In genomic region chr2:128487650-128488387, GRCh38 we compare ENCODE assay signal across 15 cellular contexts.
"Had no signal": no experiment of that assay in that cellular context is flagged by ENCODE, and none has a peak within 500 bp of the region (broad histone marks: within the 10 kb centered on the region; RNA-seq: fewer than 3 reads in every experiment).

No MANE protein-coding gene starts in this region.

- DNase-seq: activated CD4-positive, alpha-beta T cell treated with anti-CD3 and anti-CD28 coated beads, Interleukin-2, amount 10 ng/mL, durations not matched to agents 7 days and 5 days; activated naive CD4-positive, alpha-beta T cell treated with Interleukin-2 at 50 U/mL for 16 hours; activated T-cell treated with anti-CD3 and anti-CD28 coated beads for 4 hours; anterior cingulate cortex; brain microvascular endothelial cell; cortex of kidney; effector CD8-positive, alpha-beta T cell; foreskin fibroblast; glutamatergic neuron; ovary; stimulated activated CD4-positive, alpha-beta T cell treated with anti-CD3 and anti-CD28 coated beads, Interleukin-12 subunit alpha, Interleukin-12 subunit beta, amount 100 ng/mL, for 4 hours; stimulated activated CD4-positive, alpha-beta T cell treated with anti-CD3 and anti-CD28 coated beads, Interleukin-2, amount 100 ng/mL, for 24 hours; upper lobe of left lung had no signal

- H3K4me1 Mint-ChIP-seq: activated CD4-positive, alpha-beta T cell treated with anti-CD3 and anti-CD28 coated beads, Interleukin-2, amount 10 ng/mL, durations not matched to agents 7 days and 5 days; activated T-helper 17 cell treated with anti-CD3 and anti-CD28 coated beads, Interleukin-2, amount 50 U/mL, for 72 hours; stimulated activated memory B cell treated with anti-CD40 and anti-IgM and Interleukin-4, amounts not matched to agents 10 μg/mL and 1 μg/mL and 100 μg/mL, for 72 hours had no signal

- H3K36me3 ChIP-seq: brain microvascular endothelial cell, ovary, upper lobe of left lung had no signal

- H3K27ac Mint-ChIP-seq: activated CD4-positive, alpha-beta T cell treated with anti-CD3 and anti-CD28 coated beads, Interleukin-2, amount 10 ng/mL, durations not matched to agents 7 days and 5 days; activated T-helper 17 cell treated with anti-CD3 and anti-CD28 coated beads, Interleukin-2, amount 50 U/mL, for 72 hours; stimulated activated memory B cell treated with anti-CD40 and anti-IgM and Interleukin-4, amounts not matched to agents 10 μg/mL and 1 μg/mL and 100 μg/mL, for 72 hours had no signal

- H3K4me3 Mint-ChIP-seq: activated CD4-positive, alpha-beta T cell treated with anti-CD3 and anti-CD28 coated beads, Interleukin-2, amount 10 ng/mL, durations not matched to agents 7 days and 5 days; activated T-helper 17 cell treated with anti-CD3 and anti-CD28 coated beads, Interleukin-2, amount 50 U/mL, for 72 hours; stimulated activated memory B cell treated with anti-CD40 and anti-IgM and Interleukin-4, amounts not matched to agents 10 μg/mL and 1 μg/mL and 100 μg/mL, for 72 hours had no signal

- ATAC-seq: activated T-helper 17 cell treated with anti-CD3 and anti-CD28 coated beads, Interleukin-2, amount 50 U/mL, for 72 hours; stimulated activated memory B cell treated with anti-CD40 and anti-IgM and Interleukin-4, amounts not matched to agents 10 μg/mL and 1 μg/mL and 100 μg/mL, for 72 hours had no signal

- H3K36me3 Mint-ChIP-seq: stimulated activated memory B cell treated with anti-CD40 and anti-IgM and Interleukin-4, amounts not matched to agents 10 μg/mL and 1 μg/mL and 100 μg/mL, for 72 hours had no signal

- H3K9me3 ChIP-seq: ovary had no signal

- H3K9me3 Mint-ChIP-seq: activated CD4-positive, alpha-beta T cell treated with anti-CD3 and anti-CD28 coated beads, Interleukin-2, amount 10 ng/mL, durations not matched to agents 7 days and 5 days; activated T-helper 17 cell treated with anti-CD3 and anti-CD28 coated beads, Interleukin-2, amount 50 U/mL, for 72 hours had no signal

- H3K4me1 ChIP-seq: upper lobe of left lung had no signal

- H3K4me3 ChIP-seq: ovary, upper lobe of left lung had no signal

- H3K27me3 ChIP-seq: brain microvascular endothelial cell, ovary, upper lobe of left lung had no signal

- H3K27ac ChIP-seq: brain microvascular endothelial cell, ovary, upper lobe of left lung had no signal
